In genomic region chr2:139916822-139917221, GRCh38 we compare ENCODE assay signal across 31 cellular contexts.
DNase-seq lines count a peak whose midpoint lies in the region; ATAC-seq, FAIRE-seq and TF ChIP-seq lines count a peak whose summit lies in the region.
"Had no signal": no experiment of that assay in that cellular context is flagged by ENCODE, and none has a peak within 500 bp of the region (broad histone marks: within the 10 kb centered on the region; RNA-seq: fewer than 3 reads in every experiment).

No MANE protein-coding gene starts in this region.

- H3K4me3 ChIP-seq in GM12878 (no peak overlapping the region), mesendoderm (ENCODE audit: low read length) (no peak overlapping the region)
- H3K4me3 ChIP-seq: heart right ventricle, right atrium auricular region, spleen, tibial nerve had no signal

- peak in 2 of 3 experiments; percentile 6 to 29; a peak in 1 of 6 replicates for TF ChIP-seq CTCF in GM12878 (IDR thresholded peaks at IDR 0.05 in 2 of 3, conservative IDR thresholded peaks at IDR 0.05 in 1 of 3; ENCODE audit: control insufficient read depth in 2 of 3, extremely low read depth in 1 of 3, insufficient read depth in 1 of 3, low read depth in 3 of 3, low read length in 3 of 3)
- peak; percentile 18 for TF ChIP-seq CTCF in osteocyte (IDR thresholded peaks at IDR 0.05)

- H3K4me2 ChIP-seq in GM12878 (ENCODE audit: control insufficient read depth, insufficient read depth) (no peak overlapping the region), mesendoderm (ENCODE audit: low read length) (no peak overlapping the region)

- H3K56ac ChIP-seq in mesendoderm (ENCODE audit: low read length): no peak overlapping the region

- no peak for ATAC-seq in GM12878
- ATAC-seq in activated naive CD8-positive, alpha-beta T cell treated with anti-CD3 and anti-CD28 coated beads, Interleukin-2, amount 50 U/mL, for 24 hours: no peak
- ATAC-seq: effector memory CD8-positive, alpha-beta T cell; esophagus mucosa; heart right ventricle; left cardiac atrium had no signal

- H3K9me3 ChIP-seq in GM12878 (replicated peaks; ENCODE audit: control insufficient read depth, insufficient read depth, low read length): no peaks in the 10 kb centered on the region
- H3K9me3 ChIP-seq: right atrium auricular region had no signal

- SMC1A ChIA-PET in GM12878 (lab: Charles Lee; ENCODE audit: uncharacterized antibody, unreplicated experiment): no interaction called here

- no peaks in the 10 kb centered on the region for H3K36me3 Mint-ChIP-seq in osteocyte (ENCODE audit: unreplicated experiment)
- no peaks in the 10 kb centered on the region for H3K36me3 Mint-ChIP-seq in activated naive CD8-positive, alpha-beta T cell treated with anti-CD3 and anti-CD28 coated beads, Interleukin-2, amount 50 U/mL, for 24 hours (ENCODE audit: low read depth)

- H3K4me1 ChIP-seq in GM12878 (ENCODE audit: control insufficient read depth, insufficient read depth, low read length): no peaks in the 10 kb centered on the region
- H3K4me1 ChIP-seq in mesendoderm (ENCODE audit: control insufficient read depth, low read depth, low read length): no peaks in the 10 kb centered on the region
- H3K4me1 ChIP-seq: heart right ventricle, parathyroid adenoma, right atrium auricular region, spleen, tibial nerve had no signal

- TF ChIP-seq RAD21 in GM12878 (IDR thresholded peaks at IDR 0.05; ENCODE audit: insufficient read depth, low read depth, low read length): no peak

- no peak overlapping the region for H2BK120ac ChIP-seq in mesendoderm (ENCODE audit: low read depth, low read length)

- in situ Hi-C loops in GM12878 (cut with MboI): no loop called here

- H3K4me3 Mint-ChIP-seq in osteocyte (ENCODE audit: unreplicated experiment): no peak overlapping the region
- H3K4me3 Mint-ChIP-seq in activated naive CD8-positive, alpha-beta T cell treated with anti-CD3 and anti-CD28 coated beads, Interleukin-2, amount 50 U/mL, for 24 hours: no peak overlapping the region
- H3K4me3 Mint-ChIP-seq: effector memory CD8-positive, alpha-beta T cell; nephron progenitor cell had no signal

- no peak overlapping the region for H3K23ac ChIP-seq in mesendoderm (ENCODE audit: low read length)

- no peak overlapping the region for H2AK5ac ChIP-seq in mesendoderm (ENCODE audit: low read length)

- H3K79me1 ChIP-seq in mesendoderm (ENCODE audit: low read length): no peaks in the 10 kb centered on the region

- DNase-seq in NCI-H748 (lab: John Stamatoyannopoulos, UW; ENCODE audit: unreplicated experiment) (peak; percentile 9), NCI-H748 treated with DMSO at 0.1 percent for 48 hours (lab: John Stamatoyannopoulos, UW) (no peak), NCI-H69 (lab: John Stamatoyannopoulos, UW) (peak; percentile 100), GM12878 (ENCODE audit: low read depth, low spot score) (no peak), osteocyte (ENCODE audit: extremely low spot score, unreplicated experiment) (no peak), C1 segment of cervical spinal cord (lab: John Stamatoyannopoulos, UW) (no peak), mesendoderm (no peak)
- no peak for DNase-seq in activated naive CD8-positive, alpha-beta T cell treated with anti-CD3 and anti-CD28 coated beads, Interleukin-2, amount 50 U/mL, for 24 hours
- DNase-seq: activated CD4-positive, alpha-beta T cell treated with anti-CD3 and anti-CD28 coated beads for 48 hours; activated CD8-positive, alpha-beta memory T cell treated with anti-CD3 and anti-CD28 coated beads for 24 hours; activated gamma-delta T cell treated with Interleukin-2 at 50 U/mL for 16 hours; activated T-cell treated with anti-CD3 and anti-CD28 coated beads, Interleukin-2, amount 50 U/mL, for 1 hour; AML-193; brain microvascular endothelial cell; COR-L47; effector memory CD8-positive, alpha-beta T cell; foreskin melanocyte; heart right ventricle; left cardiac atrium; NCI-H1436; NCI-H2107; NCI-H510A; nephron progenitor cell; RPMI8226; spleen; T-helper 2 cell had no signal

- H3K9me3 Mint-ChIP-seq in osteocyte (ENCODE audit: unreplicated experiment): peaks cover 11% of the 10 kb centered on the region
- peaks cover 6% of the 10 kb centered on the region for H3K9me3 Mint-ChIP-seq in activated naive CD8-positive, alpha-beta T cell treated with anti-CD3 and anti-CD28 coated beads, Interleukin-2, amount 50 U/mL, for 24 hours

- H4K20me1 ChIP-seq in GM12878 (ENCODE audit: control insufficient read depth, insufficient read depth): no peaks in the 10 kb centered on the region

- no peak overlapping the region for H2AFZ ChIP-seq in GM12878 (ENCODE audit: control insufficient read depth, low read depth, low read length)
- H2AFZ ChIP-seq: parathyroid adenoma had no signal

- H3K27ac Mint-ChIP-seq in osteocyte (ENCODE audit: unreplicated experiment): no peak overlapping the region
- no peak overlapping the region for H3K27ac Mint-ChIP-seq in activated naive CD8-positive, alpha-beta T cell treated with anti-CD3 and anti-CD28 coated beads, Interleukin-2, amount 50 U/mL, for 24 hours
- H3K27ac Mint-ChIP-seq: effector memory CD8-positive, alpha-beta T cell; nephron progenitor cell had no signal

- no peak overlapping the region for H3K18ac ChIP-seq in mesendoderm (ENCODE audit: low read length)

- CTCF ChIA-PET in GM12878 (lab: Yijun Ruan, JAX): no interaction called here

- TF ChIP-seq POLR2A in GM12878 (IDR thresholded peaks at IDR 0.05; ENCODE audit: low read depth, low read length): no peak

- FAIRE-seq in GM12878 (lab: Jason Lieb, UNC): no peak
- FAIRE-seq: A204.1 had no signal

- TF ChIP-seq EP300 in GM12878 (IDR thresholded peaks at IDR 0.05; ENCODE audit: borderline replicate concordance in 1 of 2, control insufficient read depth in 1 of 2, low read depth in 2 of 2, low read length in 2 of 2): no peak

- POLR2A ChIA-PET in GM12878 (lab: Charles Lee): no interaction called here

- H3K36me3 ChIP-seq in GM12878 (ENCODE audit: control insufficient read depth in 2 of 2, insufficient read depth in 2 of 2, low read length in 1 of 2) (no peaks in the 10 kb centered on the region; a peak in 1 of 4 replicates), mesendoderm (ENCODE audit: control insufficient read depth, insufficient read depth, low read length) (no peaks in the 10 kb centered on the region)
- H3K36me3 ChIP-seq: brain microvascular endothelial cell, heart right ventricle, right atrium auricular region, spleen, tibial nerve had no signal

- no peaks in the 10 kb centered on the region for H3K27me3 ChIP-seq in GM12878 (replicated peaks in 1 of 2; ENCODE audit: control insufficient read depth in 2 of 2, insufficient read depth in 2 of 2, low read length in 1 of 2)
- H3K27me3 ChIP-seq in mesendoderm (ENCODE audit: insufficient read depth, low read length, poor library complexity): no peaks in the 10 kb centered on the region
- H3K27me3 ChIP-seq: brain microvascular endothelial cell, heart right ventricle, right atrium auricular region, spleen, tibial nerve had no signal

- H3K79me2 ChIP-seq in GM12878 (ENCODE audit: control insufficient read depth, insufficient read depth, low read length) (no peaks in the 10 kb centered on the region), mesendoderm (ENCODE audit: control insufficient read depth, insufficient read depth, low read length) (no peaks in the 10 kb centered on the region)
- H3K79me2 ChIP-seq: parathyroid adenoma had no signal

- no peak overlapping the region for H3K27ac ChIP-seq in GM12878 (ENCODE audit: control insufficient read depth, insufficient read depth)
- no peak overlapping the region for H3K27ac ChIP-seq in mesendoderm (ENCODE audit: low read depth, low read length)
- H3K27ac ChIP-seq: brain microvascular endothelial cell, heart right ventricle, parathyroid adenoma, right atrium auricular region, spleen, tibial nerve had no signal

- H3K4ac ChIP-seq in mesendoderm (ENCODE audit: low read depth, low read length): no peak overlapping the region

- RAD21 ChIA-PET in GM12878 (lab: Charles Lee; ENCODE audit: unreplicated experiment): no interaction called here

- no peak overlapping the region for H4K8ac ChIP-seq in mesendoderm (ENCODE audit: low read depth, low read length)

- no peaks in the 10 kb centered on the region for H3K4me1 Mint-ChIP-seq in osteocyte (ENCODE audit: unreplicated experiment)
- H3K4me1 Mint-ChIP-seq in activated naive CD8-positive, alpha-beta T cell treated with anti-CD3 and anti-CD28 coated beads, Interleukin-2, amount 50 U/mL, for 24 hours: no peaks in the 10 kb centered on the region
- H3K4me1 Mint-ChIP-seq: nephron progenitor cell had no signal

- no peak overlapping the region for H2BK15ac ChIP-seq in mesendoderm (replicated peaks; ENCODE audit: low read depth)

- 24% methylated on average over 6 of the region's 7 CpGs for WGBS in GM12878 (ENCODE audit: insufficient coverage, insufficient replicate concordance, low lambda C conversion rate, missing lambda C conversion rate)
- no CpG with 5 or more reads among the region's 7 CpGs for WGBS in mesendoderm (ENCODE audit: extremely low coverage, insufficient coverage, low lambda C conversion rate)

- H2BK5ac ChIP-seq in mesendoderm (ENCODE audit: low read length): no peak overlapping the region

- intact Hi-C loops in GM12878 (cut with micrococcal nuclease; ENCODE audit: unreplicated experiment): no loop called here

- no peaks in the 10 kb centered on the region for H3K27me3 Mint-ChIP-seq in osteocyte (ENCODE audit: unreplicated experiment)
- no peaks in the 10 kb centered on the region for H3K27me3 Mint-ChIP-seq in activated naive CD8-positive, alpha-beta T cell treated with anti-CD3 and anti-CD28 coated beads, Interleukin-2, amount 50 U/mL, for 24 hours
- H3K27me3 Mint-ChIP-seq: effector memory CD8-positive, alpha-beta T cell had no signal

- no TSS peak for BruUV-seq in GM12878 (replicated peaks; lab: Mats Ljungman, UMichigan)

- no peak overlapping the region for H3K9ac ChIP-seq in GM12878 (ENCODE audit: control insufficient read depth, insufficient read depth, low read length)
- no peak overlapping the region for H3K9ac ChIP-seq in mesendoderm (ENCODE audit: low read length)
- H3K9ac ChIP-seq: parathyroid adenoma had no signal

- H4K5ac ChIP-seq in mesendoderm (ENCODE audit: low read length): no peak overlapping the region

TF ChIP-seq in GM12878, 131 proteins besides CTCF, POLR2A, EP300 and RAD21:
- TF ChIP-seq ESRRA (IDR thresholded peaks at IDR 0.05; ENCODE audit: low read length) (no peak), CHD4 (IDR thresholded peaks at IDR 0.05) (no peak), SREBF1 (IDR thresholded peaks at IDR 0.05; ENCODE audit: low read length) (no peak)

Comparison
In these comparisons a context has a peak if more than half of its experiments do, and no peak if none do; other contexts are left out.
1. DNase-seq: peak in NCI-H748 (single experiment) and NCI-H69 (single experiment); none in NCI-H748 treated with DMSO at 0.1 percent for 48 hours (single experiment), GM12878 (single experiment), osteocyte (single experiment), C1 segment of cervical spinal cord (0 of 14), activated naive CD8-positive, alpha-beta T cell treated with anti-CD3 and anti-CD28 coated beads, Interleukin-2, amount 50 U/mL, for 24 hours (single experiment) and mesendoderm (single experiment).